Comparison of ENCODE assay signal across 11 cellular contexts in genomic region chr6:106522557-106522956, GRCh38.
DNase-seq lines count a peak whose midpoint lies in the region; ATAC-seq and TF ChIP-seq lines count a peak whose summit lies in the region.
"Had no signal": no experiment of that assay in that cellular context is flagged by ENCODE, and none has a peak within 500 bp of the region (broad histone marks: within the 10 kb centered on the region; RNA-seq: fewer than 3 reads in every experiment).

No MANE protein-coding gene starts in this region.

- intact Hi-C loops in CD8-positive, alpha-beta T cell (cut with DNase I, micrococcal nuclease), result loop anchor here (5.0 to 10.0 kb wide), 7 partner anchors 425 to 1302 kb away; partner anchors contain the start of genes SCML4 (in 2 of the 2) and PREP (in 1 of the 2)
- intact Hi-C loops in activated CD4-positive, alpha-beta memory T cell treated with anti-CD3 and anti-CD28 coated beads for 36 hours (cut with micrococcal nuclease), result loop anchor here (5.0 to 10.0 kb wide), 4 partner anchors 360 to 1192 kb away; no protein-coding TSS in a partner anchor

- H3K9me3 Mint-ChIP-seq in CD8-positive, alpha-beta T cell, result no peaks in the 10 kb centered on the region
- H3K9me3 Mint-ChIP-seq in activated CD4-positive, alpha-beta memory T cell treated with anti-CD3 and anti-CD28 coated beads for 36 hours, result no peaks in the 10 kb centered on the region

- peaks cover 41% of the 10 kb centered on the region for H3K4me1 ChIP-seq in CD8-positive, alpha-beta T cell (ENCODE audit: insufficient read depth, low read length)
- peaks cover 9% of the 10 kb centered on the region for H3K4me1 ChIP-seq in mucosa of stomach (ENCODE audit: control insufficient read depth, insufficient read depth, low read length)

- no peak for DNase-seq in CD8-positive, alpha-beta T cell
- DNase-seq in HL-60 (ENCODE audit: low read depth in 1 of 2, low spot score in 1 of 2) (peak; percentile 63 to 72), DMS 273 treated with DMSO at 0.1 percent for 48 hours (lab: John Stamatoyannopoulos, UW) (no peak), ecto neural progenitor cell (ENCODE audit: low spot score) (no peak), NCI-H2171 treated with DMSO at 0.1 percent for 48 hours (lab: John Stamatoyannopoulos, UW) (no peak)
- DNase-seq in activated CD4-positive, alpha-beta memory T cell treated with anti-CD3 and anti-CD28 coated beads for 36 hours, result no peak
- no peak for DNase-seq in stimulated activated CD4-positive, alpha-beta T cell treated with anti-CD3 and anti-CD28 coated beads, Interleukin-1b, Interleukin-23, amount 100 ng/mL, for 48 hours
- DNase-seq: activated CD8-positive, alpha-beta memory T cell treated with anti-CD3 and anti-CD28 coated beads, Interleukin-2, amount 50 U/mL, for 4 hours; caudate nucleus; pancreas had no signal

- POLR2A ChIA-PET in CD8-positive, alpha-beta T cell (lab: Charles Lee), result interaction anchor here (8.7 kb wide), 1 partner anchor 11 kb away, joined by 135 read pairs; no protein-coding TSS in a partner anchor
- POLR2A ChIA-PET in activated CD4-positive, alpha-beta memory T cell treated with anti-CD3 and anti-CD28 coated beads for 36 hours (lab: Charles Lee), result interaction anchor here (0.7 to 5.1 kb wide), 7 partner anchors 11 to 423 kb away, joined by 3 to 75 read pairs (median 6); no protein-coding TSS in a partner anchor

- peaks cover 30% of the 10 kb centered on the region for H3K36me3 Mint-ChIP-seq in CD8-positive, alpha-beta T cell
- H3K36me3 Mint-ChIP-seq in activated CD4-positive, alpha-beta memory T cell treated with anti-CD3 and anti-CD28 coated beads for 36 hours, result peaks cover 39% of the 10 kb centered on the region

- H3K9ac ChIP-seq in mucosa of stomach (ENCODE audit: low read length), result peak overlapping the region; percentile 30

- H3K27me3 Mint-ChIP-seq in CD8-positive, alpha-beta T cell (ENCODE audit: low read depth), result no peaks in the 10 kb centered on the region
- H3K27me3 Mint-ChIP-seq in activated CD4-positive, alpha-beta memory T cell treated with anti-CD3 and anti-CD28 coated beads for 36 hours, result no peaks in the 10 kb centered on the region

- peaks cover 74% of the 10 kb centered on the region for H3K4me1 Mint-ChIP-seq in CD8-positive, alpha-beta T cell (ENCODE audit: low read depth)
- H3K4me1 Mint-ChIP-seq in activated CD4-positive, alpha-beta memory T cell treated with anti-CD3 and anti-CD28 coated beads for 36 hours (ENCODE audit: low read depth), result peaks cover 68% of the 10 kb centered on the region

- TF ChIP-seq CTCF in CD8-positive, alpha-beta T cell (IDR thresholded peaks at IDR 0.05), result no peak
- no peak for TF ChIP-seq CTCF in HL-60 (IDR thresholded peaks at IDR 0.05; ENCODE audit: insufficient read depth, low read length)

- no peaks in the 10 kb centered on the region for H3K27me3 ChIP-seq in CD8-positive, alpha-beta T cell (ENCODE audit: insufficient read depth, low read length)
- no peaks in the 10 kb centered on the region for H3K27me3 ChIP-seq in HL-60 (ENCODE audit: insufficient read depth, poor library complexity, severe bottlenecking)
- no peaks in the 10 kb centered on the region for H3K27me3 ChIP-seq in mucosa of stomach (ENCODE audit: control insufficient read depth, insufficient read depth, low read length)
- H3K27me3 ChIP-seq: pancreas had no signal

- H3K36me3 ChIP-seq in CD8-positive, alpha-beta T cell (ENCODE audit: insufficient read depth, low read length), result peaks cover under 1% of the 10 kb centered on the region
- H3K36me3 ChIP-seq in mucosa of stomach (ENCODE audit: control insufficient read depth, insufficient read depth, low read length), result no peaks in the 10 kb centered on the region

- peak overlapping the region; percentile 96 for H3K27ac Mint-ChIP-seq in CD8-positive, alpha-beta T cell
- H3K27ac Mint-ChIP-seq in activated CD4-positive, alpha-beta memory T cell treated with anti-CD3 and anti-CD28 coated beads for 36 hours, result peak overlapping the region; percentile 99

- H3K27ac ChIP-seq in CD8-positive, alpha-beta T cell (ENCODE audit: low read depth, low read length), result peak overlapping the region; percentile 79
- peak overlapping the region; percentile 33 for H3K27ac ChIP-seq in HL-60 (replicated peaks)
- H3K27ac ChIP-seq: pancreas had no signal

- H3K9me3 ChIP-seq in CD8-positive, alpha-beta T cell (ENCODE audit: low read length), result no peaks in the 10 kb centered on the region
- no peaks in the 10 kb centered on the region for H3K9me3 ChIP-seq in mucosa of stomach (ENCODE audit: control insufficient read depth, low read length)
- H3K9me3 ChIP-seq: pancreas had no signal

- no peak for ATAC-seq in CD8-positive, alpha-beta T cell
- ATAC-seq: pancreas had no signal

- peak overlapping the region; percentile 91 for H3K4me3 Mint-ChIP-seq in CD8-positive, alpha-beta T cell
- H3K4me3 Mint-ChIP-seq in activated CD4-positive, alpha-beta memory T cell treated with anti-CD3 and anti-CD28 coated beads for 36 hours, result peak overlapping the region; percentile 76

- H3K4me3 ChIP-seq in CD8-positive, alpha-beta T cell (ENCODE audit: low read depth, low read length), result peak overlapping the region; percentile 53
- peak overlapping the region; percentile 45 for H3K4me3 ChIP-seq in HL-60 (replicated peaks; ENCODE audit: insufficient read depth, low read length)
- H3K4me3 ChIP-seq in mucosa of stomach (ENCODE audit: low read length), result no peak overlapping the region
- H3K4me3 ChIP-seq: pancreas had no signal

- CTCF ChIA-PET in CD8-positive, alpha-beta T cell (lab: Charles Lee), result interaction anchor here (1.0 to 9.0 kb wide), 9 partner anchors 11 to 78 kb away, joined by 3 to 104 read pairs (median 5); no protein-coding TSS in a partner anchor
- CTCF ChIA-PET in activated CD4-positive, alpha-beta memory T cell treated with anti-CD3 and anti-CD28 coated beads for 36 hours (lab: Charles Lee), result interaction anchor here (0.8 to 4.4 kb wide), 5 partner anchors 10 to 77 kb away, joined by 4 to 35 read pairs (median 23); no protein-coding TSS in a partner anchor

Comparison
In these comparisons a context has a peak if more than half of its experiments do, and no peak if none do; other contexts are left out.
1. DNase-seq: peak in HL-60 (2 of 2); none in CD8-positive, alpha-beta T cell (0 of 7), activated CD4-positive, alpha-beta memory T cell treated with anti-CD3 and anti-CD28 coated beads for 36 hours (single experiment), DMS 273 treated with DMSO at 0.1 percent for 48 hours (single experiment), stimulated activated CD4-positive, alpha-beta T cell treated with anti-CD3 and anti-CD28 coated beads, Interleukin-1b, Interleukin-23, amount 100 ng/mL, for 48 hours (single experiment), ecto neural progenitor cell (single experiment) and NCI-H2171 treated with DMSO at 0.1 percent for 48 hours (single experiment).